In the genomic region with DNA sequence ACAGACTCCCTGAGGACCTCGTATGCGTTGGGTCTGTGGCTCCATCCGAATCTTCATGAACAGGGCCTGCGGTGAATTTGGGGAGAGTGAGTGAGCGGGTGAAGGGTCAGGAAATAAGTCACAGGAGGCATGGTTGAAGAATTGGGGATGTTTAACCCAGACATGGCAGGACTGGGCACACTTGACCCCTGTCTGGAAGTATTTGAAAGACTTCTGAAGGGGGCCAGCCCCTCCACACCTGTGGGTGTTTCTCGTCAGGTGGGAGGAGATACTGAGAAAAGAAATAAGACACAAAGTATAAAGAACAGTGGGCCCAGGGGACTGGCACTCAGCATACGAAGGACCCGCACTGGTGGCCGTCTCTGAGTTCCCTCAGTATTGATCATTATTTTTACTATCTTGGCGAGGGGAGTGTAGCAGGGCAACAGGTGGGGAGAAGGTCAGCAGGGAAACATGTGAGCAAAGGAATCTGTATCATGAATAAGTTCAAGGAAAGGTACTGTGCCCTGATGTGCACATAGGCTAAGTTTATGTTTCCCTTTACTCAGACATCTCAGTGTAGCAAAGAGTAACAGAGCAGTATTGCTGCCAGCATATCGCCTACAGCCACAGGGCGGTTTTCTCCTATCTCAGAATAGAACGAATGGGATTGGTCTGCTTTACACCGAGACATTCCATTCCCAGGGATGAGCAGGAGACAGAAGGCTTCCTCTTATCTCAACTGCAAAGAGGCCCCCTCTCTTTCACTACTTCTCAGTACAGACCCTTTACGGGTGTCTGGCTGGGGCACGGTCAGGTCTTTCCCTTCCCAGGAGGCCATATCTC, we compare ENCODE assay signal across 8 cellular contexts. TPM values are rescaled to one million over a fixed set of nuclear protein-coding genes. Genes with fewer than 3 reads are reported as not detected.
DNase-seq lines count a peak whose midpoint lies in the region; ATAC-seq and TF ChIP-seq lines count a peak whose summit lies in the region.

No MANE protein-coding gene starts in this region.

- peaks cover 29% of the 10 kb centered on the region for H3K4me1 ChIP-seq in CD8-positive, alpha-beta memory T cell (ENCODE audit: insufficient read depth, low read length)
- H3K4me1 ChIP-seq in MM.1S (ENCODE audit: low read length): peaks cover 10% of the 10 kb centered on the region; the same call in 1 of the 2 replicates
- peaks cover 9 to 28% of the 10 kb centered on the region in 2 donors for H3K4me1 ChIP-seq in duodenal mucosa (ENCODE audit: control insufficient read depth in 1 of 2, insufficient read depth in 2 of 2, low read length in 2 of 2)
- peaks cover 14% of the 10 kb centered on the region for H3K4me1 ChIP-seq in neural progenitor cell

- POLR2A ChIA-PET in CD8-positive, alpha-beta memory T cell (lab: Charles Lee): interaction anchor here (0.6 to 2.4 kb wide), 9 partner anchors 9 to 246 kb away, joined by 3 to 12 read pairs (median 6); partner anchors contain the start of gene PFKFB3

- peak in 1 of 5 donors; percentile 52 for DNase-seq in CD8-positive, alpha-beta memory T cell
- DNase-seq in MM.1S (no peak), neural progenitor cell (ENCODE audit: low spot score) (no peak), epidermal melanocyte (ENCODE audit: insufficient read length, low spot score) (no peak), LoVo (ENCODE audit: low spot score) (no peak)

- H3K4me2 ChIP-seq in MM.1S (ENCODE audit: low read depth, low read length): peak overlapping the region; percentile 98
- peak overlapping the region; percentile 79 for H3K4me2 ChIP-seq in neural progenitor cell

- H3K9ac ChIP-seq in MM.1S (ENCODE audit: low read length) (peak overlapping the region; percentile 100), duodenal mucosa (ENCODE audit: low read depth in 1 of 2, low read length in 2 of 2) (peak overlapping the region; percentile 90), neural progenitor cell (no peak overlapping the region)

- H3K27me3 Mint-ChIP-seq in CD8-positive, alpha-beta memory T cell: no peaks in the 10 kb centered on the region
- H3K27me3 Mint-ChIP-seq in neural progenitor cell (ENCODE audit: insufficient read depth, low read depth): no peaks in the 10 kb centered on the region

- CTCF ChIA-PET in CD8-positive, alpha-beta memory T cell (lab: Charles Lee): interaction anchor here (0.9 to 1.8 kb wide), 8 partner anchors 13 to 245 kb away, joined by 3 to 14 read pairs (median 4); partner anchors contain the start of gene PFKFB3

- H3K9me2 ChIP-seq in MM.1S (replicated peaks; ENCODE audit: insufficient read depth, low read length): no peaks in the 10 kb centered on the region

- H3K4me3 ChIP-seq in CD8-positive, alpha-beta memory T cell (ENCODE audit: low read length): peak overlapping the region; percentile 74
- H3K4me3 ChIP-seq in MM.1S (ENCODE audit: low read length): peak overlapping the region; percentile 100
- H3K4me3 ChIP-seq in duodenal mucosa (ENCODE audit: low read depth in 1 of 2, low read length in 2 of 2): peak overlapping the region; percentile 79 to 98
- peak overlapping the region; percentile 42 for H3K4me3 ChIP-seq in neural progenitor cell

- no peaks in the 10 kb centered on the region for H3K36me3 ChIP-seq in CD8-positive, alpha-beta memory T cell (ENCODE audit: insufficient read depth, low read length)
- H3K36me3 ChIP-seq in MM.1S (replicated peaks; ENCODE audit: insufficient read depth, low read length) (peaks cover 5% of the 10 kb centered on the region), duodenal mucosa (ENCODE audit: control insufficient read depth in 1 of 2, insufficient read depth in 2 of 2, low read length in 2 of 2) (peaks cover 3 to 11% of the 10 kb centered on the region in 2 donors), neural progenitor cell (no peaks in the 10 kb centered on the region)

- H3K9me3 ChIP-seq in CD8-positive, alpha-beta memory T cell (ENCODE audit: low read length): no peaks in the 10 kb centered on the region
- H3K9me3 ChIP-seq in MM.1S (replicated peaks; ENCODE audit: insufficient read depth, low read length): no peaks in the 10 kb centered on the region
- H3K9me3 ChIP-seq in duodenal mucosa (ENCODE audit: control insufficient read depth in 1 of 2, low read length in 2 of 2): no peaks in the 10 kb centered on the region
- no peaks in the 10 kb centered on the region for H3K9me3 ChIP-seq in neural progenitor cell (ENCODE audit: low read depth)

- no peak for ATAC-seq in GM19397 (IDR thresholded peaks at IDR 0.05; ENCODE audit: unreplicated experiment)
- ATAC-seq in HG03460 (IDR thresholded peaks at IDR 0.05; ENCODE audit: unreplicated experiment): no peak

- peaks cover 47 to 61% (median 61%) of the 10 kb centered on the region in 3 donors for H3K4me1 Mint-ChIP-seq in CD8-positive, alpha-beta memory T cell
- peaks cover 31% of the 10 kb centered on the region for H3K4me1 Mint-ChIP-seq in neural progenitor cell

- H3K79me2 ChIP-seq in MM.1S (ENCODE audit: low read length) (peaks cover 58% of the 10 kb centered on the region), neural progenitor cell (ENCODE audit: low read depth) (peaks cover 18% of the 10 kb centered on the region)

- H3K36me3 Mint-ChIP-seq in CD8-positive, alpha-beta memory T cell: peaks cover 0 to 22% (median 7%) of the 10 kb centered on the region in 3 donors
- H3K36me3 Mint-ChIP-seq in neural progenitor cell: peaks cover 13% of the 10 kb centered on the region

- H3K4me3 Mint-ChIP-seq in CD8-positive, alpha-beta memory T cell: peak overlapping the region; percentile 85 to 96 (median 92)
- H3K4me3 Mint-ChIP-seq in neural progenitor cell: peak overlapping the region; percentile 89

- TF ChIP-seq CTCF in MM.1S (IDR thresholded peaks at IDR 0.05; ENCODE audit: low read length): no peak
- TF ChIP-seq CTCF in neural progenitor cell (IDR thresholded peaks at IDR 0.05): no peak

- peak overlapping the region; percentile 94 for H2AFZ ChIP-seq in MM.1S (ENCODE audit: low read length)
- no peak overlapping the region for H2AFZ ChIP-seq in neural progenitor cell (replicated peaks)

- H3K27ac Mint-ChIP-seq in CD8-positive, alpha-beta memory T cell: peak overlapping the region; percentile 88 to 99 (median 98)
- peak overlapping the region; percentile 83 for H3K27ac Mint-ChIP-seq in neural progenitor cell

- H3F3A ChIP-seq in MM.1S (ENCODE audit: insufficient read depth, low read length): peaks cover 8% of the 10 kb centered on the region
- peaks cover 15% of the 10 kb centered on the region for H3F3A ChIP-seq in neural progenitor cell (ENCODE audit: low read depth)

- H3K27ac ChIP-seq in CD8-positive, alpha-beta memory T cell (ENCODE audit: low read depth, low read length): peak overlapping the region; percentile 95
- peak overlapping the region; percentile 90 for H3K27ac ChIP-seq in MM.1S (ENCODE audit: low read length)
- H3K27ac ChIP-seq in duodenal mucosa (ENCODE audit: low read depth, low read length): peak overlapping the region; percentile 84
- H3K27ac ChIP-seq in neural progenitor cell: no peak overlapping the region

- no peaks in the 10 kb centered on the region for H3K27me3 ChIP-seq in CD8-positive, alpha-beta memory T cell (ENCODE audit: insufficient read depth, low read length, poor library complexity, severe bottlenecking)
- no peaks in the 10 kb centered on the region for H3K27me3 ChIP-seq in MM.1S (replicated peaks; ENCODE audit: insufficient read depth, low read length)
- no peaks in the 10 kb centered on the region for H3K27me3 ChIP-seq in duodenal mucosa (ENCODE audit: control insufficient read depth in 1 of 2, insufficient read depth in 2 of 2, low read length in 2 of 2)
- H3K27me3 ChIP-seq in neural progenitor cell: no peaks in the 10 kb centered on the region

- no peaks in the 10 kb centered on the region for H4K20me1 ChIP-seq in MM.1S (ENCODE audit: insufficient read depth, low read length)
- peaks cover 55% of the 10 kb centered on the region for H4K20me1 ChIP-seq in neural progenitor cell (ENCODE audit: low read depth)

- H3K9me3 Mint-ChIP-seq in CD8-positive, alpha-beta memory T cell: no peaks in the 10 kb centered on the region
- H3K9me3 Mint-ChIP-seq in neural progenitor cell: no peaks in the 10 kb centered on the region

RNA-seq across cellular contexts. Expression of gene PFKFB3, which starts 38.2 kb away (rescaled TPM):
- 10 to 100 TPM; 53.6 to 60.1 TPM for total RNA-seq in CD8-positive, alpha-beta memory T cell
- 7.4 TPM for polyA plus RNA-seq in CD8-positive, alpha-beta memory T cell
- total RNA-seq in neural progenitor cell (ENCODE audit: low replicate concordance): 28.8 and 52.2 TPM in 2 replicates

Comparison
In these comparisons a context has a peak if more than half of its experiments do, and no peak if none do; other contexts are left out.
1. H3K4me3 ChIP-seq: peak in every context shown above with its lines; median percentile 100 in MM.1S; 88 in duodenal mucosa; 74 in CD8-positive, alpha-beta memory T cell; 42 in neural progenitor cell.